In the genomic region with DNA sequence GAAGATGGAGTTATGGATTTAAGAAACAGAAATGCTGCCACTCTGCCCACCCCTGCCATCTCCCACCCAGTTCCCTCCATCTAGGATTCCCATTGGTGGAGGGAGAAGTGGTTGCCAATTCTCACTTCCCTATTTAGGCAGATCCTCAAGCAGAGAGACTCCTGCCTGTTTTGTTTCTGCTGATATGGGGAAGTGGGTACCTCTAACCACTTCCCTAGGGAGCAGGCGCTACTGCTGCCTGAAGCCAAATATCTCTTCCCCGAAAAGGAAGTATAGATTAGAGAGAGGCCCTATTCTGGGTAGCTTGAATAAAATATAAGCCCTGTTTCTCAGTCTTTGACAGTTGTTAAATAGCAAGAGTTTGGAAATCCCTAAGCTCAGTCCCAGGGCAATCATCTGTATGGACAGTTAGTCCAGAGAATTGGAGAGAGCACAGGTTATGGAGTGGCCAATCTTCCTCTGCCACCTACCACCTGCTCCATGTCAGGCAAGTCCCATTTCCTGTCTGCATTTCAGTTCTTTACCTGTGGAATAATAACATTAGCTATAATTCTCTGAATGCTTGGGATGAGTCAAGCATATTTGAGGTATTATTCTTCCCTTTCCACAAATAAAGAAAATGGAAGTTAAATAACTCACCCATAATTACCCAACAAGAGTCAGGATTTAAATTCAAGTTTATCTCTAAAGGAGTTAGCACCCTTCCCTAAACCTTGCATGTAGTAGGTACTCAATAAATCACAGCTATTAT, we compare ENCODE assay signal across 1 cellular context.
TF ChIP-seq lines count a peak whose summit lies in the region.

No MANE protein-coding gene starts in this region.

TF ChIP-seq in SK-N-SH, 30 proteins besides CTCF, POLR2A, EP300 and RAD21:
- TF ChIP-seq, protein P1, sequence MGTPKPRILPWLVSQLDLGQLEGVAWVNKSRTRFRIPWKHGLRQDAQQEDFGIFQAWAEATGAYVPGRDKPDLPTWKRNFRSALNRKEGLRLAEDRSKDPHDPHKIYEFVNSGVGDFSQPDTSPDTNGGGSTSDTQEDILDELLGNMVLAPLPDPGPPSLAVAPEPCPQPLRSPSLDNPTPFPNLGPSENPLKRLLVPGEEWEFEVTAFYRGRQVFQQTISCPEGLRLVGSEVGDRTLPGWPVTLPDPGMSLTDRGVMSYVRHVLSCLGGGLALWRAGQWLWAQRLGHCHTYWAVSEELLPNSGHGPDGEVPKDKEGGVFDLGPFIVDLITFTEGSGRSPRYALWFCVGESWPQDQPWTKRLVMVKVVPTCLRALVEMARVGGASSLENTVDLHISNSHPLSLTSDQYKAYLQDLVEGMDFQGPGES (IDR thresholded peaks at IDR 0.05; ENCODE audit: low read depth, low read length) = no peak
- TF ChIP-seq, protein P2, sequence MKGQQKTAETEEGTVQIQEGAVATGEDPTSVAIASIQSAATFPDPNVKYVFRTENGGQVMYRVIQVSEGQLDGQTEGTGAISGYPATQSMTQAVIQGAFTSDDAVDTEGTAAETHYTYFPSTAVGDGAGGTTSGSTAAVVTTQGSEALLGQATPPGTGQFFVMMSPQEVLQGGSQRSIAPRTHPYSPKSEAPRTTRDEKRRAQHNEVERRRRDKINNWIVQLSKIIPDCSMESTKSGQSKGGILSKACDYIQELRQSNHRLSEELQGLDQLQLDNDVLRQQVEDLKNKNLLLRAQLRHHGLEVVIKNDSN (IDR thresholded peaks at IDR 0.05; ENCODE audit: borderline replicate concordance, low read depth) = no peak
